In the genomic region with DNA sequence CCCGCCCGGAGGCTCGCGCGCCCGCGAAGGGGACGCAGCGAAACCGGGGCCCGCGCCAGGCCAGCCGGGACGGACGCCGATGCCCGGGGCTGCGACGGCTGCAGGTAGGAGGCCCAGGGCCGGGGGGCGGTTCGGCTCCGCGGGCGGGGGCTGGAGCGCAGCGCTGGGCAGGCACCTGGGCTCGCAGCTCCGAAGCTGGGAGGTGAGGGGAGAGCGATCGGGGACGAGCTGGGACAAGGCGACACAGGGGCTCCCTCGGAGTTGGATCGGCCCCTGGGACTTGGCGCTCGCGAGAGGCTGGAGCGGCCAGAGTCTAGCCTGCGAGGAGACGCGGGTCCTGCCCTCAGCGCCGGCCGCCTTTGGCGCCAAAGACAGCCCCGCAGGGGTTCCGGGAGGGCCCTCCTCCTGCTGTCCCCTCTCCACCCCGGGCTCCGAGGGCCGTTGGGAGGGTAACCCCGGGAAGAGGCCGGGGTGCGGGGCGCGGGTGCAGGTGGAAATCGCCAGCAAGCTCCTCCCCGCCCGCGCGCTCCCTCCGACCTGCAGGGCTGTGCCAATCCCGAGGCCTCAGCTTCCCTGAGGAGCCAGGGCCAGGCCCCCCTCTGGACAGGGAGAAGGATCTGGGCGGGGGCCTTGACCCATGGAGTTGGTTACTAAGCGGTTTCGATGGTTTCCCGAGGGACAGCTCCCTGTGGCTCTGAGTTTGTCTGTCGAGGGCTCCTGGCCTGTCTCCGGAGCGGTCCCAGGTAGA, we compare ENCODE assay signal across 8 cellular contexts. TPM values are rescaled to one million over a fixed set of nuclear protein-coding genes. Genes with fewer than 3 reads are reported as not detected.
DNase-seq lines count a peak whose midpoint lies in the region; ATAC-seq and TF ChIP-seq lines count a peak whose summit lies in the region.
"Had no signal": no experiment of that assay in that cellular context is flagged by ENCODE, and none has a peak within 500 bp of the region (broad histone marks: within the 10 kb centered on the region; RNA-seq: fewer than 3 reads in every experiment).

No MANE protein-coding gene starts in this region.

- H3K27ac ChIP-seq in HL-60 (replicated peaks) (no peak overlapping the region), breast epithelium (no peak overlapping the region)

- peak overlapping the region; percentile 33 for H3K4me3 ChIP-seq in GM08714 (ENCODE audit: low read length)
- H3K4me3 ChIP-seq in HL-60 (replicated peaks; ENCODE audit: insufficient read depth, low read length), result peak overlapping the region; percentile 26
- H3K4me3 ChIP-seq in breast epithelium, result peak overlapping the region in 2 of 3 donors; percentile 51 to 96

- POLR2A ChIA-PET in activated CD4-positive, alpha-beta memory T cell treated with anti-CD3 and anti-CD28 coated beads for 36 hours (lab: Charles Lee), result no interaction called here

- H3K9me3 ChIP-seq in breast epithelium, result no peaks in the 10 kb centered on the region

- peaks cover 60% of the 10 kb centered on the region for H3K27me3 ChIP-seq in HL-60 (ENCODE audit: insufficient read depth, poor library complexity, severe bottlenecking)
- peaks cover 22 to 52% of the 10 kb centered on the region in 2 donors for H3K27me3 ChIP-seq in breast epithelium

- DNase-seq in HL-60 (ENCODE audit: low read depth in 1 of 2, low spot score in 1 of 2) (no peak), breast epithelium (ENCODE audit: low spot score in 2 of 2) (no peak), osteocyte (ENCODE audit: extremely low spot score, unreplicated experiment) (peak; percentile 84), islet precursor cell (no peak)
- no peak for DNase-seq in activated CD4-positive, alpha-beta memory T cell treated with anti-CD3 and anti-CD28 coated beads for 36 hours

- TF ChIP-seq CTCF in HL-60 (IDR thresholded peaks at IDR 0.05; ENCODE audit: insufficient read depth, low read length), result no peak
- no peak for TF ChIP-seq CTCF in breast epithelium (IDR thresholded peaks at IDR 0.05)
- TF ChIP-seq CTCF in osteocyte (IDR thresholded peaks at IDR 0.05), result no peak

- no peaks in the 10 kb centered on the region for H3K9me3 Mint-ChIP-seq in osteocyte (ENCODE audit: unreplicated experiment)
- H3K9me3 Mint-ChIP-seq in activated CD4-positive, alpha-beta memory T cell treated with anti-CD3 and anti-CD28 coated beads for 36 hours, result no peaks in the 10 kb centered on the region

- H3K4me1 Mint-ChIP-seq in osteocyte (ENCODE audit: unreplicated experiment), result peaks cover 21% of the 10 kb centered on the region
- peaks cover 36% of the 10 kb centered on the region for H3K4me1 Mint-ChIP-seq in activated CD4-positive, alpha-beta memory T cell treated with anti-CD3 and anti-CD28 coated beads for 36 hours (ENCODE audit: low read depth)

- no peaks in the 10 kb centered on the region for H3K36me3 Mint-ChIP-seq in osteocyte (ENCODE audit: unreplicated experiment)
- H3K36me3 Mint-ChIP-seq in activated CD4-positive, alpha-beta memory T cell treated with anti-CD3 and anti-CD28 coated beads for 36 hours, result no peaks in the 10 kb centered on the region

- H3K36me3 ChIP-seq in breast epithelium, result no peaks in the 10 kb centered on the region

- intact Hi-C loops in breast epithelium (cut with DNase I; ENCODE audit: low total_unique reads), result no loop called here
- intact Hi-C loops in activated CD4-positive, alpha-beta memory T cell treated with anti-CD3 and anti-CD28 coated beads for 36 hours (cut with micrococcal nuclease), result loop anchor here (5.0 to 10.0 kb wide), 2 partner anchors 145 to 252 kb away; partner anchors contain the start of genes C1orf174 and LRRC47

- ATAC-seq in esophagus mucosa, result no peak
- ATAC-seq: left colon had no signal

- TF ChIP-seq POLR2A in breast epithelium (IDR thresholded peaks at IDR 0.05), result no peak

- no peak overlapping the region for H3K27ac Mint-ChIP-seq in osteocyte (ENCODE audit: unreplicated experiment)
- H3K27ac Mint-ChIP-seq in activated CD4-positive, alpha-beta memory T cell treated with anti-CD3 and anti-CD28 coated beads for 36 hours, result no peak overlapping the region

- H3K4me3 Mint-ChIP-seq in osteocyte (ENCODE audit: unreplicated experiment), result no peak overlapping the region
- H3K4me3 Mint-ChIP-seq in activated CD4-positive, alpha-beta memory T cell treated with anti-CD3 and anti-CD28 coated beads for 36 hours, result no peak overlapping the region

- H3K27me3 Mint-ChIP-seq in osteocyte (ENCODE audit: unreplicated experiment), result peaks cover 57% of the 10 kb centered on the region
- peaks cover 43% of the 10 kb centered on the region for H3K27me3 Mint-ChIP-seq in activated CD4-positive, alpha-beta memory T cell treated with anti-CD3 and anti-CD28 coated beads for 36 hours

- CTCF ChIA-PET in activated CD4-positive, alpha-beta memory T cell treated with anti-CD3 and anti-CD28 coated beads for 36 hours (lab: Charles Lee), result no interaction called here

- peaks cover 6 to 7% of the 10 kb centered on the region in 2 donors for H3K4me1 ChIP-seq in breast epithelium

RNA-seq across cellular contexts. Expression of gene TP73, which starts 0.4 kb away (rescaled TPM):
- total RNA-seq in breast epithelium (1 to 10 TPM in 1 of 3 donors, under 1 TPM in 1, not detected in 1; 0.66 to 1.0 TPM), osteocyte (0.16 and 0.24 TPM in 2 replicates), esophagus mucosa (5.2 TPM)
- under 1 TPM; 0.62 to 0.65 TPM for total RNA-seq in activated CD4-positive, alpha-beta memory T cell treated with anti-CD3 and anti-CD28 coated beads for 36 hours

RNA-seq across cellular contexts. Expression of gene WRAP73, which starts 2.8 kb away (rescaled TPM):
- total RNA-seq in breast epithelium, result 10 to 100 TPM; 19.3 to 23.6 (median 20.2) TPM
- 20.1 and 20.5 TPM in 2 replicates for total RNA-seq in osteocyte
- total RNA-seq in activated CD4-positive, alpha-beta memory T cell treated with anti-CD3 and anti-CD28 coated beads for 36 hours, result 10 to 100 TPM; 34.5 to 34.6 TPM
- total RNA-seq in esophagus mucosa, result 13.9 TPM

RNA-seq across cellular contexts. Expression of gene TPRG1L, which starts 27.9 kb away (rescaled TPM):
- total RNA-seq in breast epithelium (10 to 100 TPM; 32.4 to 56.8 (median 34.5) TPM), osteocyte (49.1 and 49.5 TPM in 2 replicates), esophagus mucosa (40.3 TPM)
- 10 to 100 TPM in 1 of 2 experiments, 1 to 10 TPM in 1; 9.2 to 10.4 TPM for total RNA-seq in activated CD4-positive, alpha-beta memory T cell treated with anti-CD3 and anti-CD28 coated beads for 36 hours

RNA-seq across cellular contexts. Expression of gene MEGF6, which starts 41.4 kb away (rescaled TPM):
- total RNA-seq in breast epithelium (10 to 100 TPM; 19.3 to 32.1 (median 24.2) TPM), osteocyte (255 and 262 TPM in 2 replicates), esophagus mucosa (12.5 TPM)
- total RNA-seq in activated CD4-positive, alpha-beta memory T cell treated with anti-CD3 and anti-CD28 coated beads for 36 hours, result 1 to 10 TPM; 6.8 to 9.8 TPM
